Comparison of ENCODE assay signal across 14 cellular contexts in genomic region chr14:65251213-65251612, GRCh38.
DNase-seq lines count a peak whose midpoint lies in the region; ATAC-seq and TF ChIP-seq lines count a peak whose summit lies in the region.
"Had no signal": no experiment of that assay in that cellular context is flagged by ENCODE, and none has a peak within 500 bp of the region (broad histone marks: within the 10 kb centered on the region; RNA-seq: fewer than 3 reads in every experiment).

No MANE protein-coding gene starts in this region.

- intact Hi-C loops in CD4-positive, alpha-beta T cell (cut with DNase I, micrococcal nuclease), result no loop called here

- no peaks in the 10 kb centered on the region for H3K27me3 Mint-ChIP-seq in osteocyte (ENCODE audit: unreplicated experiment)
- H3K27me3 Mint-ChIP-seq in CD4-positive, alpha-beta T cell, result no peaks in the 10 kb centered on the region
- H3K27me3 Mint-ChIP-seq: CD4-positive, alpha-beta memory T cell had no signal

- TF ChIP-seq CTCF in AG10803 (conservative IDR thresholded peaks at IDR 0.05; ENCODE audit: low read length) (no peak), NB4 (IDR thresholded peaks at IDR 0.05; ENCODE audit: low read depth, low read length) (no peak), osteocyte (IDR thresholded peaks at IDR 0.05) (no peak)
- TF ChIP-seq CTCF in CD4-positive, alpha-beta T cell (IDR thresholded peaks at IDR 0.05), result no peak

- CTCF ChIA-PET in CD4-positive, alpha-beta T cell (lab: Charles Lee), result no interaction called here

- DNase-seq in AG10803 (ENCODE audit: low read depth), result peak; percentile 100
- DNase-seq in NB4 (ENCODE audit: low read depth), result peak; percentile 36
- DNase-seq in epithelial cell of prostate (ENCODE audit: low read depth, low spot score), result peak; percentile 81
- DNase-seq in non-pigmented ciliary epithelial cell (ENCODE audit: low read depth), result peak; percentile 73
- DNase-seq in SW480 (ENCODE audit: low spot score), result no peak
- DNase-seq in osteocyte (ENCODE audit: extremely low spot score, unreplicated experiment), result no peak
- DNase-seq in NCI-H748 treated with DMSO at 0.1 percent for 48 hours (lab: John Stamatoyannopoulos, UW), result no peak
- no peak for DNase-seq in CD4-positive, alpha-beta T cell
- DNase-seq: activated T-cell treated with anti-CD3 and anti-CD28 coated beads, Interleukin-2, amount 50 U/mL, for 72 hours; CD4-positive, alpha-beta memory T cell; NCI-H1417; NCI-H82; stimulated activated CD8-positive, alpha-beta memory T cell treated with anti-CD3 and anti-CD28 coated beads, Interleukin-4, amount 100 ng/mL, for 48 hours had no signal

- H3K4me3 ChIP-seq in AG10803 (ENCODE audit: low read length), result no peak overlapping the region
- H3K4me3 ChIP-seq in NB4 (ENCODE audit: low read depth, low read length), result no peak overlapping the region

- no peak overlapping the region for H3K27ac Mint-ChIP-seq in osteocyte (ENCODE audit: unreplicated experiment)
- H3K27ac Mint-ChIP-seq in CD4-positive, alpha-beta T cell, result no peak overlapping the region
- H3K27ac Mint-ChIP-seq: activated T-cell treated with anti-CD3 and anti-CD28 coated beads, Interleukin-2, amount 50 U/mL, for 72 hours; CD4-positive, alpha-beta memory T cell had no signal

- TF ChIP-seq POLR2A in NB4 (IDR thresholded peaks at IDR 0.05; ENCODE audit: extremely low read depth, insufficient read length), result no peak

- no peaks in the 10 kb centered on the region for H3K9me3 Mint-ChIP-seq in osteocyte (ENCODE audit: unreplicated experiment)
- H3K9me3 Mint-ChIP-seq in CD4-positive, alpha-beta T cell, result no peaks in the 10 kb centered on the region

- POLR2A ChIA-PET in CD4-positive, alpha-beta T cell (lab: Charles Lee), result no interaction called here

- H3K9me3 ChIP-seq in CD4-positive, alpha-beta T cell (ENCODE audit: control insufficient read depth, low read length), result no peaks in the 10 kb centered on the region

- no peak overlapping the region for H3K27ac ChIP-seq in epithelial cell of prostate
- H3K27ac ChIP-seq in CD4-positive, alpha-beta T cell (ENCODE audit: low read depth, low read length), result no peak overlapping the region

- no peaks in the 10 kb centered on the region for H3K27me3 ChIP-seq in CD4-positive, alpha-beta T cell (ENCODE audit: control insufficient read depth, insufficient read depth, low read length)

- ATAC-seq in CD4-positive, alpha-beta T cell (ENCODE audit: poor library complexity), result no peak
- ATAC-seq: activated CD4-positive, CD25-positive, alpha-beta regulatory T cell treated with anti-CD3 and anti-CD28 coated beads, Interleukin-2, amount 50 U/mL, for 24 hours; activated T-cell treated with anti-CD3 and anti-CD28 coated beads, Interleukin-2, amount 50 U/mL, for 72 hours had no signal

- no peaks in the 10 kb centered on the region for H3K36me3 Mint-ChIP-seq in osteocyte (ENCODE audit: unreplicated experiment)
- no peaks in the 10 kb centered on the region for H3K36me3 Mint-ChIP-seq in CD4-positive, alpha-beta T cell (ENCODE audit: low read depth)
- H3K36me3 Mint-ChIP-seq: CD4-positive, alpha-beta memory T cell had no signal

- H3K4me1 Mint-ChIP-seq in osteocyte (ENCODE audit: unreplicated experiment), result peaks cover 20% of the 10 kb centered on the region
- peaks cover 15% of the 10 kb centered on the region for H3K4me1 Mint-ChIP-seq in CD4-positive, alpha-beta T cell (ENCODE audit: low read depth)

- H3K4me3 Mint-ChIP-seq in osteocyte (ENCODE audit: unreplicated experiment), result no peak overlapping the region
- H3K4me3 Mint-ChIP-seq in CD4-positive, alpha-beta T cell, result no peak overlapping the region
- H3K4me3 Mint-ChIP-seq: activated T-cell treated with anti-CD3 and anti-CD28 coated beads, Interleukin-2, amount 50 U/mL, for 72 hours; CD4-positive, alpha-beta memory T cell had no signal

Comparison
In these comparisons a context has a peak if more than half of its experiments do, and no peak if none do; other contexts are left out.
1. DNase-seq: peak in AG10803 (single experiment), NB4 (single experiment), epithelial cell of prostate (single experiment) and non-pigmented ciliary epithelial cell (single experiment); none in SW480 (single experiment), osteocyte (single experiment), NCI-H748 treated with DMSO at 0.1 percent for 48 hours (single experiment) and CD4-positive, alpha-beta T cell (0 of 10).